In genomic region chr3:41997702-41998551, GRCh38 we compare ENCODE assay signal across 8 cellular contexts. TPM values are rescaled to one million over a fixed set of nuclear protein-coding genes. Genes with fewer than 3 reads are reported as not detected.
DNase-seq lines count a peak whose midpoint lies in the region; ATAC-seq and TF ChIP-seq lines count a peak whose summit lies in the region.

No MANE protein-coding gene starts in this region.

- CTCF ChIA-PET in HEK293T (lab: Yijun Ruan, JAX) = interaction anchor here (1.0 to 1.2 kb wide), 4 partner anchors 100 to 193 kb away, joined by 3 to 4 read pairs (median 4); no protein-coding TSS in a partner anchor

- H3K4me1 Mint-ChIP-seq in activated T-helper 1 cell treated with anti-CD3 and anti-CD28 coated beads, Interleukin-12 subunit alpha, Interleukin-12 subunit beta, Interleukin-2, Interleukin-4 antibody, amounts not matched to agents 30 ng/mL and 10 ng/mL and 1 ng/mL, durations not matched to agents 14 hours and 24 hours and 36 hours (ENCODE audit: low read depth) = no peaks in the 10 kb centered on the region

- DNase-seq in HEK293T (ENCODE audit: extremely low spot score) = peak; percentile 26
- no peak for DNase-seq in astrocyte of the spinal cord (ENCODE audit: low read depth, low spot score)
- DNase-seq in right cardiac atrium = peak in 2 of 3 donors; percentile 50 to 70
- DNase-seq in stomach = no peak
- DNase-seq in NAMALWA (ENCODE audit: low spot score) = no peak
- no peak for DNase-seq in SIG-M5 treated with dmso at 0.1 percent for 504 hours (lab: John Stamatoyannopoulos, UW; ENCODE audit: unreplicated experiment)
- no peak for DNase-seq in NCI-H510A (lab: John Stamatoyannopoulos, UW)
- no peak for DNase-seq in activated T-helper 1 cell treated with anti-CD3 and anti-CD28 coated beads, Interleukin-12 subunit alpha, Interleukin-12 subunit beta, Interleukin-2, Interleukin-4 antibody, amounts not matched to agents 30 ng/mL and 10 ng/mL and 1 ng/mL, durations not matched to agents 14 hours and 24 hours and 36 hours (ENCODE audit: low spot score)

- peak; percentile 60 for TF ChIP-seq CTCF in astrocyte of the spinal cord (IDR thresholded peaks at IDR 0.05; ENCODE audit: low read depth, low read length)
- peak in 4 of 7 experiments; percentile 16 to 29 (median 24) for TF ChIP-seq CTCF in stomach (IDR thresholded peaks at IDR 0.05)

- no peaks in the 10 kb centered on the region for H3K9me3 Mint-ChIP-seq in activated T-helper 1 cell treated with anti-CD3 and anti-CD28 coated beads, Interleukin-12 subunit alpha, Interleukin-12 subunit beta, Interleukin-2, Interleukin-4 antibody, amounts not matched to agents 30 ng/mL and 10 ng/mL and 1 ng/mL, durations not matched to agents 14 hours and 24 hours and 36 hours

- POLR2A ChIA-PET in HEK293T (lab: Yijun Ruan, JAX) = interaction anchor here (1.4 kb wide), 1 partner anchor 15 kb away, joined by 4 read pairs; no protein-coding TSS in a partner anchor

- H3K4me3 Mint-ChIP-seq in activated T-helper 1 cell treated with anti-CD3 and anti-CD28 coated beads, Interleukin-12 subunit alpha, Interleukin-12 subunit beta, Interleukin-2, Interleukin-4 antibody, amounts not matched to agents 30 ng/mL and 10 ng/mL and 1 ng/mL, durations not matched to agents 14 hours and 24 hours and 36 hours = no peak overlapping the region

- 20% methylated on average over 6 of the region's 6 CpGs for WGBS in right cardiac atrium
- 29 to 51% (median 43%) methylated on average over 6 of the region's 6 CpGs for WGBS in stomach, 5 donors

- H3K27ac ChIP-seq in right cardiac atrium (ENCODE audit: low read length) (peak overlapping the region; percentile 23), stomach (peak overlapping the region in 2 of 5 donors; percentile 4 to 25)

- intact Hi-C loops in right cardiac atrium (cut with DNase I) = no loop called here
- intact Hi-C loops in stomach (cut with DNase I; ENCODE audit: low total_unique reads) = no loop called here
- intact Hi-C loops in activated T-helper 1 cell treated with anti-CD3 and anti-CD28 coated beads, Interleukin-12 subunit alpha, Interleukin-12 subunit beta, Interleukin-2, Interleukin-4 antibody, amounts not matched to agents 30 ng/mL and 10 ng/mL and 1 ng/mL, durations not matched to agents 14 hours and 24 hours and 36 hours (cut with micrococcal nuclease) = no loop called here

- TF ChIP-seq EP300 in stomach (IDR thresholded peaks at IDR 0.05) = no peak

- ATAC-seq in right cardiac atrium = peak; percentile 48 to 73

- in situ Hi-C loops in astrocyte of the spinal cord (cut with HindIII; ENCODE audit: low sequenced_read_pairs) = no loop called here

- H3K36me3 Mint-ChIP-seq in activated T-helper 1 cell treated with anti-CD3 and anti-CD28 coated beads, Interleukin-12 subunit alpha, Interleukin-12 subunit beta, Interleukin-2, Interleukin-4 antibody, amounts not matched to agents 30 ng/mL and 10 ng/mL and 1 ng/mL, durations not matched to agents 14 hours and 24 hours and 36 hours (ENCODE audit: low read depth) = no peaks in the 10 kb centered on the region

- H3K4me3 ChIP-seq in astrocyte of the spinal cord (ENCODE audit: low read depth, low read length) (no peak overlapping the region), right cardiac atrium (ENCODE audit: low read length) (no peak overlapping the region), stomach (no peak overlapping the region)

- no peaks in the 10 kb centered on the region for H3K36me3 ChIP-seq in stomach

- no peak for TF ChIP-seq POLR2A in stomach (IDR thresholded peaks at IDR 0.05)

- H3K27me3 ChIP-seq in right cardiac atrium (ENCODE audit: control insufficient read depth, insufficient read depth) = no peaks in the 10 kb centered on the region
- no peaks in the 10 kb centered on the region for H3K27me3 ChIP-seq in stomach

- no peak overlapping the region for H3K27ac Mint-ChIP-seq in activated T-helper 1 cell treated with anti-CD3 and anti-CD28 coated beads, Interleukin-12 subunit alpha, Interleukin-12 subunit beta, Interleukin-2, Interleukin-4 antibody, amounts not matched to agents 30 ng/mL and 10 ng/mL and 1 ng/mL, durations not matched to agents 14 hours and 24 hours and 36 hours

- H3K4me1 ChIP-seq in right cardiac atrium (ENCODE audit: control insufficient read depth, insufficient read depth, low read length) (no peaks in the 10 kb centered on the region), stomach (peaks cover 0 to 11% (median 10%) of the 10 kb centered on the region in 4 donors)

- no peaks in the 10 kb centered on the region for H3K9me3 ChIP-seq in right cardiac atrium (ENCODE audit: control insufficient read depth, low read length)
- H3K9me3 ChIP-seq in stomach = no peaks in the 10 kb centered on the region

- H3K27me3 Mint-ChIP-seq in activated T-helper 1 cell treated with anti-CD3 and anti-CD28 coated beads, Interleukin-12 subunit alpha, Interleukin-12 subunit beta, Interleukin-2, Interleukin-4 antibody, amounts not matched to agents 30 ng/mL and 10 ng/mL and 1 ng/mL, durations not matched to agents 14 hours and 24 hours and 36 hours (ENCODE audit: insufficient read depth) = no peaks in the 10 kb centered on the region

TF ChIP-seq in HEK293T, 16 proteins besides CTCF, POLR2A, EP300 and RAD21:
- TF ChIP-seq FOXK2 (IDR thresholded peaks at IDR 0.05) = no peak
- TF ChIP-seq SUZ12 (IDR thresholded peaks at IDR 0.05) = no peak
- no peak for TF ChIP-seq SP1 (IDR thresholded peaks at IDR 0.05)
- TF ChIP-seq FOXA1 (IDR thresholded peaks at IDR 0.05) = no peak
- no peak for TF ChIP-seq TARDBP (IDR thresholded peaks at IDR 0.05)
- TF ChIP-seq ZNF384 (IDR thresholded peaks at IDR 0.05) = no peak
- no peak for TF ChIP-seq HDGF (IDR thresholded peaks at IDR 0.05; ENCODE audit: borderline replicate concordance)
- TF ChIP-seq CTBP1 (IDR thresholded peaks at IDR 0.05; ENCODE audit: borderline replicate concordance) = no peak
- no peak for TF ChIP-seq PKNOX1 (IDR thresholded peaks at IDR 0.05)

RNA-seq across cellular contexts. Expression of gene ULK4, which starts 36.0 kb away (rescaled TPM):
- total RNA-seq in right cardiac atrium (10 to 100 TPM; 13.8 to 22.4 (median 19.4) TPM), stomach (100 to 1,000 TPM in 1 of 5 donors, 10 to 100 TPM in 3, 1 to 10 TPM in 1; 2.3 to 150 (median 12.9) TPM)
- polyA plus RNA-seq in right cardiac atrium (13.9 TPM), stomach (1 to 10 TPM; 1.6 to 3.1 (median 3.1) TPM)
- total RNA-seq in activated T-helper 1 cell treated with anti-CD3 and anti-CD28 coated beads, Interleukin-12 subunit alpha, Interleukin-12 subunit beta, Interleukin-2, Interleukin-4 antibody, amounts not matched to agents 30 ng/mL and 10 ng/mL and 1 ng/mL, durations not matched to agents 14 hours and 24 hours and 36 hours = 7.3 and 8.1 TPM in 2 replicates

Comparison
In these comparisons a context has a peak if more than half of its experiments do, and no peak if none do; other contexts are left out.
1. DNase-seq: peak in HEK293T (single experiment) and right cardiac atrium (2 of 3); none in astrocyte of the spinal cord (single experiment), stomach (single experiment), NAMALWA (single experiment), SIG-M5 treated with dmso at 0.1 percent for 504 hours (single experiment), NCI-H510A (single experiment) and activated T-helper 1 cell treated with anti-CD3 and anti-CD28 coated beads, Interleukin-12 subunit alpha, Interleukin-12 subunit beta, Interleukin-2, Interleukin-4 antibody, amounts not matched to agents 30 ng/mL and 10 ng/mL and 1 ng/mL, durations not matched to agents 14 hours and 24 hours and 36 hours (single experiment).